In genomic region chr9:135743546-135744332, GRCh38 we compare ENCODE assay signal across 20 cellular contexts. TPM values are rescaled to one million over a fixed set of nuclear protein-coding genes. Genes with fewer than 3 reads are reported as not detected.
DNase-seq lines count a peak whose midpoint lies in the region; ATAC-seq and TF ChIP-seq lines count a peak whose summit lies in the region.
"Had no signal": no experiment of that assay in that cellular context is flagged by ENCODE, and none has a peak within 500 bp of the region (broad histone marks: within the 10 kb centered on the region; RNA-seq: fewer than 3 reads in every experiment).

No MANE protein-coding gene starts in this region.

- TF ChIP-seq POLR2A in sigmoid colon (IDR thresholded peaks at IDR 0.05): no peak
- no peak for TF ChIP-seq POLR2A in prostate gland (IDR thresholded peaks at IDR 0.05)

- H3K36me3 ChIP-seq in right atrium auricular region (no peaks in the 10 kb centered on the region), heart right ventricle (no peaks in the 10 kb centered on the region), skeletal muscle tissue (ENCODE audit: control insufficient read depth in 3 of 3, insufficient read depth in 3 of 3, low read length in 3 of 3) (no peaks in the 10 kb centered on the region), sigmoid colon (no peaks in the 10 kb centered on the region), prostate gland (no peaks in the 10 kb centered on the region)

- ATAC-seq in Right ventricle myocardium inferior (peak; percentile 74), heart right ventricle (peak; percentile 72 to 92 (median 88)), GM21381 (IDR thresholded peaks at IDR 0.05; ENCODE audit: unreplicated experiment) (no peak)
- ATAC-seq: CD8-positive, alpha-beta T cell had no signal

- H3K27ac ChIP-seq in right atrium auricular region (peak overlapping the region in 1 of 2 donors; percentile 4), heart right ventricle (peak overlapping the region in 8 of 10 donors; percentile 16 to 69 (median 44)), skeletal muscle tissue (ENCODE audit: low read depth, low read length) (peak overlapping the region; percentile 77), sigmoid colon (no peak overlapping the region), prostate gland (no peak overlapping the region)
- H3K27ac ChIP-seq: 22Rv1, GM23248 had no signal

- 66 to 68% methylated on average over 22 to 25 of the region's 25 CpGs for WGBS in heart right ventricle, 2 donors
- 80 to 85% methylated on average over 25 of the region's 25 CpGs for WGBS in sigmoid colon, 2 donors
- 82% methylated on average over 23 of the region's 25 CpGs for whole genome bisulfite sequencing in prostate gland

- H3K9ac ChIP-seq in skeletal muscle tissue (ENCODE audit: low read depth in 1 of 3, low read length in 3 of 3): peak overlapping the region; percentile 72 to 90 (median 77)
- H3K9ac ChIP-seq: GM23248 had no signal

- H3K9me3 ChIP-seq in right atrium auricular region: no peaks in the 10 kb centered on the region
- H3K9me3 ChIP-seq in heart right ventricle: no peaks in the 10 kb centered on the region
- no peaks in the 10 kb centered on the region for H3K9me3 ChIP-seq in skeletal muscle tissue (ENCODE audit: control insufficient read depth in 3 of 3, low read length in 3 of 3)
- no peaks in the 10 kb centered on the region for H3K9me3 ChIP-seq in sigmoid colon
- H3K9me3 ChIP-seq in prostate gland: no peaks in the 10 kb centered on the region

- H3K4me1 ChIP-seq in right atrium auricular region (peaks cover 0 to 9% of the 10 kb centered on the region in 2 donors), heart right ventricle (peaks cover 0 to 16% (median 6%) of the 10 kb centered on the region in 9 donors), skeletal muscle tissue (ENCODE audit: control insufficient read depth in 3 of 3, insufficient read depth in 3 of 3, low read length in 3 of 3) (peaks cover 35 to 66% (median 50%) of the 10 kb centered on the region in 3 donors), sigmoid colon (no peaks in the 10 kb centered on the region), prostate gland (replicated peaks) (no peaks in the 10 kb centered on the region)

- TF ChIP-seq CTCF in right atrium auricular region (IDR thresholded peaks at IDR 0.05) (no peak), heart right ventricle (IDR thresholded peaks at IDR 0.05) (no peak), sigmoid colon (IDR thresholded peaks at IDR 0.05) (no peak), prostate gland (IDR thresholded peaks at IDR 0.05) (no peak)

- DNase-seq in Right ventricle myocardium inferior (ENCODE audit: missing footprints) (no peak), right atrium auricular region (ENCODE audit: low spot score) (no peak), heart right ventricle (peak; percentile 40 to 70), myocyte (ENCODE audit: low read depth) (peak; percentile 28), sigmoid colon (no peak), prostate gland (ENCODE audit: low spot score) (no peak)
- DNase-seq: CD8-positive, alpha-beta T cell; COR-L47; DMS153; DMS79 treated with DMSO at 0.1 percent for 48 hours; EL; GDM1; GM23248; H7 had no signal

- intact Hi-C loops in Right ventricle myocardium inferior (cut with DNase I): loop anchor here (2.0 kb wide), 1 partner anchor 45 kb away; no protein-coding TSS in a partner anchor
- intact Hi-C loops in heart right ventricle (cut with DNase I): no loop called here
- intact Hi-C loops in sigmoid colon (cut with DNase I): no loop called here
- intact Hi-C loops in prostate gland (cut with DNase I): no loop called here

- H3K27me3 ChIP-seq in right atrium auricular region (no peaks in the 10 kb centered on the region), heart right ventricle (peaks cover 0 to 27% (median 16%) of the 10 kb centered on the region in 7 donors), skeletal muscle tissue (ENCODE audit: control insufficient read depth in 3 of 3, insufficient read depth in 3 of 3, low read length in 3 of 3) (peaks cover 0 to 6% (median 0%) of the 10 kb centered on the region in 3 donors), sigmoid colon (peaks cover 0 to 61% (median 11%) of the 10 kb centered on the region in 3 donors), prostate gland (replicated peaks; ENCODE audit: insufficient read depth) (peaks cover 6% of the 10 kb centered on the region)

- no peak for TF ChIP-seq EP300 in sigmoid colon (IDR thresholded peaks at IDR 0.05)

- H3K4me3 ChIP-seq in right atrium auricular region (no peak overlapping the region), heart right ventricle (peak overlapping the region in 1 of 10 donors; percentile 1), skeletal muscle tissue (ENCODE audit: low read length in 3 of 3) (peak overlapping the region; percentile 30 to 76 (median 71)), sigmoid colon (no peak overlapping the region), prostate gland (no peak overlapping the region)
- H3K4me3 ChIP-seq: GM23248 had no signal

RNA-seq across cellular contexts. Expression of gene KCNT1, which starts 41.8 kb away (rescaled TPM):
- 2.6 TPM for total RNA-seq in Right ventricle myocardium inferior
- under 1 TPM in 1 of 2 donors, not detected in 1; 0.48 TPM for total RNA-seq in right atrium auricular region
- total RNA-seq in heart right ventricle: 10 to 100 TPM in 1 of 10 donors, 1 to 10 TPM in 9; 1.9 to 14.1 (median 4.8) TPM
- 1 to 10 TPM in 1 of 2 donors, under 1 TPM in 1; 0.14 to 3.1 TPM for polyA plus RNA-seq in heart right ventricle
- 0.08 and 0.16 TPM in 2 replicates for total RNA-seq in myocyte
- polyA plus RNA-seq in myocyte (2012): 0.18 TPM
- total RNA-seq in skeletal muscle tissue: 1.6 TPM
- under 1 TPM in 3 of 4 donors, not detected in 1; 0.28 to 0.95 (median 0.36) TPM for total RNA-seq in sigmoid colon
- polyA plus RNA-seq in sigmoid colon: under 1 TPM in 1 of 3 donors, not detected in 2; 0.23 TPM
- 1 to 10 TPM in 1 of 2 donors, under 1 TPM in 1; 0.09 to 3.0 TPM for total RNA-seq in prostate gland
- total RNA-seq: A673; CD8-positive, alpha-beta T cell; GM23248 had no signal
- polyA plus RNA-seq: BJ, CD14-positive monocyte, GM23248 had no signal

RNA-seq across cellular contexts. Expression of gene SOHLH1, which starts 44.5 kb away (rescaled TPM):
- not detected for total RNA-seq in Right ventricle myocardium inferior
- not detected for total RNA-seq in right atrium auricular region
- total RNA-seq in heart right ventricle: not detected
- polyA plus RNA-seq in heart right ventricle: not detected
- total RNA-seq in myocyte: not detected in 2 replicates
- not detected for polyA plus RNA-seq in myocyte (2012)
- total RNA-seq in skeletal muscle tissue: under 0.01 TPM
- total RNA-seq in sigmoid colon: not detected
- polyA plus RNA-seq in sigmoid colon: not detected
- total RNA-seq in prostate gland: 10 to 100 TPM in 1 of 2 donors, not detected in 1; 16.8 TPM
- total RNA-seq: A673; CD8-positive, alpha-beta T cell; GM23248; H7 had no signal
- polyA plus RNA-seq: BJ, CD14-positive monocyte, GM23248 had no signal

Comparison
In these comparisons a context has a peak if more than half of its experiments do, and no peak if none do; other contexts are left out.
1. DNase-seq: peak in heart right ventricle (2 of 2) and myocyte (single experiment); none in Right ventricle myocardium inferior (single experiment), right atrium auricular region (single experiment), sigmoid colon (single experiment) and prostate gland (single experiment).
2. H3K27ac ChIP-seq: peak in heart right ventricle (8 of 10) and skeletal muscle tissue (single experiment); none in sigmoid colon (0 of 4) and prostate gland (0 of 2).
3. H3K4me3 ChIP-seq: peak in skeletal muscle tissue (3 of 3); none in right atrium auricular region (0 of 2), sigmoid colon (0 of 4) and prostate gland (0 of 2).